28 cellular contexts compared by ENCODE assay signal in genomic region chrX:130658310-130658709, GRCh38.
"Had no signal": no experiment of that assay in that cellular context is flagged by ENCODE, and none has a peak within 500 bp of the region (broad histone marks: within the 10 kb centered on the region; RNA-seq: fewer than 3 reads in every experiment).

No MANE protein-coding gene starts in this region.

- H3K4me1 ChIP-seq: parathyroid adenoma, psoas muscle, right lobe of liver, sigmoid colon, stomach, thyroid gland, transverse colon, upper lobe of right lung, uterus had no signal

- H3K27me3 ChIP-seq: neural progenitor cell, ovary, right lobe of liver, sigmoid colon, thyroid gland, transverse colon, upper lobe of right lung, uterus had no signal

- H3K4me2 ChIP-seq: neural progenitor cell had no signal

- H3K4me3 ChIP-seq: neural progenitor cell, ovary, psoas muscle, right lobe of liver, sigmoid colon, stomach, thoracic aorta, thyroid gland, transverse colon, upper lobe of right lung, uterus had no signal

- DNase-seq: natural killer cell; occipital lobe; ovary; posterior cingulate gyrus; psoas muscle; right cardiac atrium; right lobe of liver; sigmoid colon; small intestine; stimulated activated CD4-positive, alpha-beta T cell treated with anti-CD3 and anti-CD28 coated beads, Interleukin-15, amount 100 ng/mL, for 24 hours; stimulated activated CD4-positive, alpha-beta T cell treated with anti-CD3 and anti-CD28 coated beads, Interleukin-2, amount 100 ng/mL, for 24 hours; stimulated activated CD4-positive, alpha-beta T cell treated with anti-CD3 and anti-CD28 coated beads, Interleukin-2, amount 100 ng/mL, for 48 hours; stimulated activated CD4-positive, alpha-beta T cell treated with anti-CD3 and anti-CD28 coated beads, Interleukin-4, amount 100 ng/mL, for 24 hours; stimulated activated naive B cell treated with anti-CD40 and anti-IgM and Interleukin-4, amounts not matched to agents 10 μg/mL and 1 μg/mL and 100 μg/mL, for 72 hours; stimulated activated naive CD4-positive, alpha-beta T cell treated with Interleukin-2 at 50 U/mL for 16 hours; stomach; thyroid gland; transverse colon; upper lobe of right lung; uterus had no signal

- H3K4me3 Mint-ChIP-seq: natural killer cell; nephron; neural progenitor cell; stimulated activated effector memory CD8-positive, alpha-beta T cell treated with anti-CD3 and anti-CD28 coated beads, Interleukin-12 subunit alpha, Interleukin-12 subunit beta, amount 100 ng/mL, for 72 hours; stimulated activated naive B cell treated with anti-CD40 and anti-IgM and Interleukin-4, amounts not matched to agents 10 μg/mL and 1 μg/mL and 100 μg/mL, for 72 hours; stimulated activated naive CD8-positive, alpha-beta T cell treated with anti-CD3 and anti-CD28 coated beads, Interleukin-15, Interleukin-2, amounts not matched to agents 100 ng/mL and 50 ng/mL, for 24 hours; type B pancreatic cell had no signal

- H2AFZ ChIP-seq: neural progenitor cell, parathyroid adenoma had no signal

- H3K36me3 ChIP-seq: neural progenitor cell, ovary, right lobe of liver, sigmoid colon, thoracic aorta, thyroid gland, transverse colon, upper lobe of right lung, uterus had no signal

- FAIRE-seq: small intestine had no signal

- H3K27me3 Mint-ChIP-seq: progenitor cell of endocrine pancreas; stimulated activated naive B cell treated with anti-CD40 and anti-IgM and Interleukin-4, amounts not matched to agents 10 μg/mL and 1 μg/mL and 100 μg/mL, for 72 hours; stimulated activated naive CD8-positive, alpha-beta T cell treated with anti-CD3 and anti-CD28 coated beads, Interleukin-15, Interleukin-2, amounts not matched to agents 100 ng/mL and 50 ng/mL, for 24 hours had no signal

- H3K36me3 Mint-ChIP-seq: natural killer cell; stimulated activated effector memory CD8-positive, alpha-beta T cell treated with anti-CD3 and anti-CD28 coated beads, Interleukin-12 subunit alpha, Interleukin-12 subunit beta, amount 100 ng/mL, for 72 hours had no signal

- H3K9me3 Mint-ChIP-seq: natural killer cell; stimulated activated effector memory CD8-positive, alpha-beta T cell treated with anti-CD3 and anti-CD28 coated beads, Interleukin-12 subunit alpha, Interleukin-12 subunit beta, amount 100 ng/mL, for 72 hours; stimulated activated naive B cell treated with anti-CD40 and anti-IgM and Interleukin-4, amounts not matched to agents 10 μg/mL and 1 μg/mL and 100 μg/mL, for 72 hours; stimulated activated naive CD8-positive, alpha-beta T cell treated with anti-CD3 and anti-CD28 coated beads, Interleukin-15, Interleukin-2, amounts not matched to agents 100 ng/mL and 50 ng/mL, for 24 hours; type B pancreatic cell had no signal

- H3K27ac Mint-ChIP-seq: natural killer cell; nephron; neural progenitor cell; progenitor cell of endocrine pancreas; stimulated activated effector memory CD8-positive, alpha-beta T cell treated with anti-CD3 and anti-CD28 coated beads, Interleukin-12 subunit alpha, Interleukin-12 subunit beta, amount 100 ng/mL, for 72 hours; stimulated activated naive B cell treated with anti-CD40 and anti-IgM and Interleukin-4, amounts not matched to agents 10 μg/mL and 1 μg/mL and 100 μg/mL, for 72 hours; stimulated activated naive CD8-positive, alpha-beta T cell treated with anti-CD3 and anti-CD28 coated beads, Interleukin-15, Interleukin-2, amounts not matched to agents 100 ng/mL and 50 ng/mL, for 24 hours; type B pancreatic cell had no signal

- H3K9ac ChIP-seq: neural progenitor cell, parathyroid adenoma had no signal

- H3K27ac ChIP-seq: neural progenitor cell, ovary, parathyroid adenoma, psoas muscle, right lobe of liver, sigmoid colon, stomach, thoracic aorta, thyroid gland, transverse colon, upper lobe of right lung, uterus had no signal

- H3K79me2 ChIP-seq: parathyroid adenoma had no signal

- H3K9me3 ChIP-seq: ovary, psoas muscle, right lobe of liver, sigmoid colon, thoracic aorta, thyroid gland, transverse colon, upper lobe of right lung had no signal

- H3K4me1 Mint-ChIP-seq: natural killer cell; nephron; stimulated activated effector memory CD8-positive, alpha-beta T cell treated with anti-CD3 and anti-CD28 coated beads, Interleukin-12 subunit alpha, Interleukin-12 subunit beta, amount 100 ng/mL, for 72 hours; stimulated activated naive B cell treated with anti-CD40 and anti-IgM and Interleukin-4, amounts not matched to agents 10 μg/mL and 1 μg/mL and 100 μg/mL, for 72 hours had no signal
